1 cellular context compared by ENCODE assay signal in the genomic region with DNA sequence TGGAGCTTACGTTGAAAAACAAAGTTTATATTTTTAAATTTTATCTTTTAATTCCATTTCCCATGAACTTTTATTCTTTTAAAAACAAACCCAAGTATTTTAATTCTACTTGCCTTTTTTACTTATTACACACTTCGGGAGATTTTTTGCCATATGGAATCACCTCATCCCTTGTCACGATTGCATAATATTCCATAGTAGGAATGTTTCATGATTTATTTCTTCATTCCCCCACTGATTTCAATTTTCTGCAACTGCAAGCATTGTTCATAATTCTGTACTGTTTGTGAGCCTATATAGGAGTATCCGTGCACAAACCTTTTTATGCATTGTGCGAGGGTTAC.
TF ChIP-seq lines count a peak whose summit lies in the region.

No MANE protein-coding gene starts in this region.

TF ChIP-seq in WTC11, 78 proteins besides CTCF, POLR2A, EP300 and RAD21 (continued from another document):
- TF ChIP-seq, protein P1, sequence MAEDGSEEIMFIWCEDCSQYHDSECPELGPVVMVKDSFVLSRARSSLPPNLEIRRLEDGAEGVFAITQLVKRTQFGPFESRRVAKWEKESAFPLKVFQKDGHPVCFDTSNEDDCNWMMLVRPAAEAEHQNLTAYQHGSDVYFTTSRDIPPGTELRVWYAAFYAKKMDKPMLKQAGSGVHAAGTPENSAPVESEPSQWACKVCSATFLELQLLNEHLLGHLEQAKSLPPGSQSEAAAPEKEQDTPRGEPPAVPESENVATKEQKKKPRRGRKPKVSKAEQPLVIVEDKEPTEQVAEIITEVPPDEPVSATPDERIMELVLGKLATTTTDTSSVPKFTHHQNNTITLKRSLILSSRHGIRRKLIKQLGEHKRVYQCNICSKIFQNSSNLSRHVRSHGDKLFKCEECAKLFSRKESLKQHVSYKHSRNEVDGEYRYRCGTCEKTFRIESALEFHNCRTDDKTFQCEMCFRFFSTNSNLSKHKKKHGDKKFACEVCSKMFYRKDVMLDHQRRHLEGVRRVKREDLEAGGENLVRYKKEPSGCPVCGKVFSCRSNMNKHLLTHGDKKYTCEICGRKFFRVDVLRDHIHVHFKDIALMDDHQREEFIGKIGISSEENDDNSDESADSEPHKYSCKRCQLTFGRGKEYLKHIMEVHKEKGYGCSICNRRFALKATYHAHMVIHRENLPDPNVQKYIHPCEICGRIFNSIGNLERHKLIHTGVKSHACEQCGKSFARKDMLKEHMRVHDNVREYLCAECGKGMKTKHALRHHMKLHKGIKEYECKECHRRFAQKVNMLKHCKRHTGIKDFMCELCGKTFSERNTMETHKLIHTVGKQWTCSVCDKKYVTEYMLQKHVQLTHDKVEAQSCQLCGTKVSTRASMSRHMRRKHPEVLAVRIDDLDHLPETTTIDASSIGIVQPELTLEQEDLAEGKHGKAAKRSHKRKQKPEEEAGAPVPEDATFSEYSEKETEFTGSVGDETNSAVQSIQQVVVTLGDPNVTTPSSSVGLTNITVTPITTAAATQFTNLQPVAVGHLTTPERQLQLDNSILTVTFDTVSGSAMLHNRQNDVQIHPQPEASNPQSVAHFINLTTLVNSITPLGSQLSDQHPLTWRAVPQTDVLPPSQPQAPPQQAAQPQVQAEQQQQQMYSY (CRISPR knock-in tag; IDR thresholded peaks at IDR 0.05): no peak
- TF ChIP-seq, protein P2, sequence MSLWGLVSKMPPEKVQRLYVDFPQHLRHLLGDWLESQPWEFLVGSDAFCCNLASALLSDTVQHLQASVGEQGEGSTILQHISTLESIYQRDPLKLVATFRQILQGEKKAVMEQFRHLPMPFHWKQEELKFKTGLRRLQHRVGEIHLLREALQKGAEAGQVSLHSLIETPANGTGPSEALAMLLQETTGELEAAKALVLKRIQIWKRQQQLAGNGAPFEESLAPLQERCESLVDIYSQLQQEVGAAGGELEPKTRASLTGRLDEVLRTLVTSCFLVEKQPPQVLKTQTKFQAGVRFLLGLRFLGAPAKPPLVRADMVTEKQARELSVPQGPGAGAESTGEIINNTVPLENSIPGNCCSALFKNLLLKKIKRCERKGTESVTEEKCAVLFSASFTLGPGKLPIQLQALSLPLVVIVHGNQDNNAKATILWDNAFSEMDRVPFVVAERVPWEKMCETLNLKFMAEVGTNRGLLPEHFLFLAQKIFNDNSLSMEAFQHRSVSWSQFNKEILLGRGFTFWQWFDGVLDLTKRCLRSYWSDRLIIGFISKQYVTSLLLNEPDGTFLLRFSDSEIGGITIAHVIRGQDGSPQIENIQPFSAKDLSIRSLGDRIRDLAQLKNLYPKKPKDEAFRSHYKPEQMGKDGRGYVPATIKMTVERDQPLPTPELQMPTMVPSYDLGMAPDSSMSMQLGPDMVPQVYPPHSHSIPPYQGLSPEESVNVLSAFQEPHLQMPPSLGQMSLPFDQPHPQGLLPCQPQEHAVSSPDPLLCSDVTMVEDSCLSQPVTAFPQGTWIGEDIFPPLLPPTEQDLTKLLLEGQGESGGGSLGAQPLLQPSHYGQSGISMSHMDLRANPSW (CRISPR knock-in tag; conservative IDR thresholded peaks at IDR 0.05; ENCODE audit: low read depth): no peak
- TF ChIP-seq FOXJ3 (CRISPR knock-in tag; IDR thresholded peaks at IDR 0.05; ENCODE audit: borderline replicate concordance): no peak
- TF ChIP-seq, protein P3, sequence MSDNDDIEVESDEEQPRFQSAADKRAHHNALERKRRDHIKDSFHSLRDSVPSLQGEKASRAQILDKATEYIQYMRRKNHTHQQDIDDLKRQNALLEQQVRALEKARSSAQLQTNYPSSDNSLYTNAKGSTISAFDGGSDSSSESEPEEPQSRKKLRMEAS (CRISPR knock-in tag; IDR thresholded peaks at IDR 0.05): no peak
- no peak for TF ChIP-seq NFATC4 (CRISPR knock-in tag; IDR thresholded peaks at IDR 0.05)
- no peak for TF ChIP-seq NR2C2 (CRISPR knock-in tag; IDR thresholded peaks at IDR 0.05)
- TF ChIP-seq GTF2I (CRISPR knock-in tag; conservative IDR thresholded peaks at IDR 0.05): no peak
